ENCODE assay signal across 8 cellular contexts in genomic region chrX:20515841-20516461, GRCh38.
DNase-seq lines count a peak whose midpoint lies in the region; ATAC-seq, FAIRE-seq and TF ChIP-seq lines count a peak whose summit lies in the region.

No MANE protein-coding gene starts in this region.

- no peak overlapping the region for H3K9ac ChIP-seq in trophoblast cell (ENCODE audit: low read length)

- no peak overlapping the region for H3K4me2 ChIP-seq in trophoblast cell (ENCODE audit: low read length)

- H2BK120ac ChIP-seq in trophoblast cell (ENCODE audit: insufficient read depth, low read length, poor library complexity): peak overlapping the region; percentile 4

- CTCF ChIA-PET in MCF 10A (lab: Yijun Ruan, JAX): interaction anchor here (0.7 to 2.3 kb wide), 5 partner anchors 11 to 1210 kb away, joined by 3 to 7 read pairs (median 4); no protein-coding TSS in a partner anchor

- H3K27ac ChIP-seq in trophoblast cell (ENCODE audit: low read depth, low read length): no peak overlapping the region

- H2AK5ac ChIP-seq in trophoblast cell (ENCODE audit: low read length): no peak overlapping the region

- H3K18ac ChIP-seq in trophoblast cell (ENCODE audit: low read length): no peak overlapping the region

- H4K8ac ChIP-seq in trophoblast cell (ENCODE audit: low read depth, low read length): no peak overlapping the region

- no peak overlapping the region for H3K4ac ChIP-seq in trophoblast cell (ENCODE audit: low read depth, low read length)

- no peak for FAIRE-seq in D721Med (lab: Jason Lieb, UNC)

- no peak overlapping the region for H3K4me3 ChIP-seq in trophoblast cell (ENCODE audit: low read depth, low read length)

- H3K36me3 Mint-ChIP-seq in activated T-cell treated with anti-CD3 and anti-CD28 coated beads, Interleukin-2, amount 50 U/mL, for 4 hours (ENCODE audit: insufficient read depth): no peaks in the 10 kb centered on the region
- H3K36me3 Mint-ChIP-seq in MCF 10A (ENCODE audit: insufficient read depth, unreplicated experiment): no peaks in the 10 kb centered on the region

- peaks cover 7 to 8% of the 10 kb centered on the region in 2 experiments for H3K4me1 ChIP-seq in trophoblast cell (ENCODE audit: control insufficient read depth in 1 of 2, insufficient read depth in 2 of 2, low read length in 2 of 2)

- H3K27me3 Mint-ChIP-seq in activated T-cell treated with anti-CD3 and anti-CD28 coated beads, Interleukin-2, amount 50 U/mL, for 4 hours (ENCODE audit: low read depth): no peaks in the 10 kb centered on the region
- H3K27me3 Mint-ChIP-seq in MCF 10A (ENCODE audit: insufficient read depth, unreplicated experiment): peaks cover 29% of the 10 kb centered on the region

- H2BK5ac ChIP-seq in trophoblast cell (ENCODE audit: low read depth, low read length, poor library complexity): peak overlapping the region; percentile 42

- no peaks in the 10 kb centered on the region for H3K9me3 ChIP-seq in trophoblast cell (ENCODE audit: insufficient read depth, low read depth, low read length)

- no peak overlapping the region for H3K23ac ChIP-seq in trophoblast cell (ENCODE audit: low read length)

- no peak overlapping the region for H4K12ac ChIP-seq in trophoblast cell (ENCODE audit: low read depth, low read length)

- no peak overlapping the region for H3K4me3 Mint-ChIP-seq in activated T-cell treated with anti-CD3 and anti-CD28 coated beads, Interleukin-2, amount 50 U/mL, for 4 hours
- H3K4me3 Mint-ChIP-seq in MCF 10A (ENCODE audit: unreplicated experiment): no peak overlapping the region

- H2BK12ac ChIP-seq in trophoblast cell (ENCODE audit: low read length): peak overlapping the region; percentile 23

- no CpG with 5 or more reads among the region's 1 CpG for WGBS in trophoblast cell (ENCODE audit: extremely low coverage, insufficient coverage, insufficient read length)

- peaks cover 5% of the 10 kb centered on the region for H3K9me3 Mint-ChIP-seq in activated T-cell treated with anti-CD3 and anti-CD28 coated beads, Interleukin-2, amount 50 U/mL, for 4 hours
- no peaks in the 10 kb centered on the region for H3K9me3 Mint-ChIP-seq in MCF 10A (ENCODE audit: unreplicated experiment)

- H3K36me3 ChIP-seq in trophoblast cell (ENCODE audit: control insufficient read depth in 1 of 2, insufficient read depth in 2 of 2, low read length in 2 of 2): no peaks in the 10 kb centered on the region

- peak overlapping the region; percentile 32 for H4K91ac ChIP-seq in trophoblast cell (ENCODE audit: low read depth, low read length)

- intact Hi-C loops in MCF 10A (cut with micrococcal nuclease): no loop called here

- no peak overlapping the region for H3K27ac Mint-ChIP-seq in MCF 10A (ENCODE audit: low read depth, unreplicated experiment)

- peaks cover 32% of the 10 kb centered on the region for H3K4me1 Mint-ChIP-seq in activated T-cell treated with anti-CD3 and anti-CD28 coated beads, Interleukin-2, amount 50 U/mL, for 4 hours (ENCODE audit: low read depth)
- no peaks in the 10 kb centered on the region for H3K4me1 Mint-ChIP-seq in MCF 10A (ENCODE audit: insufficient read depth, unreplicated experiment)

- TF ChIP-seq CTCF in MCF 10A (IDR thresholded peaks at IDR 0.05; ENCODE audit: unreplicated experiment): no peak
- TF ChIP-seq CTCF in D721Med (IDR thresholded peaks at IDR 0.05; ENCODE audit: insufficient read depth, missing control alignments): no peak

- peaks cover 2% of the 10 kb centered on the region for H3K79me1 ChIP-seq in trophoblast cell (ENCODE audit: low read length)

- no peak for DNase-seq in activated T-cell treated with anti-CD3 and anti-CD28 coated beads, Interleukin-2, amount 50 U/mL, for 4 hours
- no peak for DNase-seq in activated T-cell treated with anti-CD3 and anti-CD28 coated beads for 4 hours
- DNase-seq in NCI-H2196 (lab: John Stamatoyannopoulos, UW; ENCODE audit: unreplicated experiment): peak; percentile 18
- DNase-seq in MCF 10A (ENCODE audit: unreplicated experiment): peak; percentile 80
- peak in 1 of 2 donors; percentile 49 for DNase-seq in trophoblast cell
- no peak for DNase-seq in D721Med (ENCODE audit: insufficient read length, low spot score)
- DNase-seq in DMS 273 treated with DMSO at 0.1 percent for 48 hours (lab: John Stamatoyannopoulos, UW): no peak

- ATAC-seq in activated T-cell treated with anti-CD3 and anti-CD28 coated beads, Interleukin-2, amount 50 U/mL, for 4 hours: peak; percentile 84 to 88
- ATAC-seq in HG02678 (IDR thresholded peaks at IDR 0.05; ENCODE audit: unreplicated experiment): peak; percentile 98

- H3K79me2 ChIP-seq in trophoblast cell (ENCODE audit: control insufficient read depth, insufficient read depth, low read length, poor library complexity): no peaks in the 10 kb centered on the region

- H3K27me3 ChIP-seq in trophoblast cell (ENCODE audit: insufficient read depth, low read length): no peaks in the 10 kb centered on the region

- H3K14ac ChIP-seq in trophoblast cell (ENCODE audit: low read length): no peak overlapping the region

- no TSS peak for BruUV-seq in MCF 10A (replicated peaks; lab: Mats Ljungman, UMichigan)

- POLR2A ChIA-PET in MCF 10A (lab: Yijun Ruan, JAX): interaction anchor here (1.4 kb wide), 1 partner anchor 13 kb away, joined by 6 read pairs; no protein-coding TSS in a partner anchor

- no peak overlapping the region for H2AFZ ChIP-seq in trophoblast cell (ENCODE audit: insufficient read depth, low read length, poor library complexity)

Comparison
In these comparisons a context has a peak if more than half of its experiments do, and no peak if none do; other contexts are left out.
1. DNase-seq: peak in NCI-H2196 (single experiment) and MCF 10A (single experiment); none in activated T-cell treated with anti-CD3 and anti-CD28 coated beads, Interleukin-2, amount 50 U/mL, for 4 hours (single experiment), activated T-cell treated with anti-CD3 and anti-CD28 coated beads for 4 hours (single experiment), D721Med (single experiment) and DMS 273 treated with DMSO at 0.1 percent for 48 hours (single experiment).